Comparison of ENCODE assay signal across 14 cellular contexts in genomic region chr19:41569481-41570150, GRCh38. TPM values are rescaled to one million over a fixed set of nuclear protein-coding genes. Genes with fewer than 3 reads are reported as not detected.
"Had no signal": no experiment of that assay in that cellular context is flagged by ENCODE, and none has a peak within 500 bp of the region (broad histone marks: within the 10 kb centered on the region; RNA-seq: fewer than 3 reads in every experiment).

No MANE protein-coding gene starts in this region.

- H3K27ac ChIP-seq: cardiac muscle cell, prostate gland, sigmoid colon, testis had no signal

- H3K36me3 ChIP-seq: cardiac muscle cell, prostate gland, sigmoid colon had no signal

- DNase-seq: activated gamma-delta T cell treated with Interleukin-2 at 50 U/mL for 16 hours; activated T-cell treated with anti-CD3 and anti-CD28 coated beads, Interleukin-2, amount 50 U/mL, for 24 hours; foreskin melanocyte; head of caudate nucleus; left colon; mammary epithelial cell; occipital lobe; sigmoid colon; stimulated activated CD4-positive, alpha-beta T cell treated with anti-CD3 and anti-CD28 coated beads, Interleukin-2, amount 100 ng/mL, for 48 hours; stimulated activated naive CD8-positive, alpha-beta T cell treated with anti-CD3 and anti-CD28 coated beads, Interleukin-15, Interleukin-2, amounts not matched to agents 100 U/mL and 50 U/mL, for 24 hours; T-helper 2 cell; testis had no signal

- H3K4me1 ChIP-seq: prostate gland, testis had no signal

- H3K27me3 ChIP-seq: cardiac muscle cell, testis had no signal

- H3K4me3 ChIP-seq: cardiac muscle cell, prostate gland, sigmoid colon, testis had no signal

RNA-seq across cellular contexts. Expression of gene CEACAM21, which starts 6.3 kb away (rescaled TPM):
- polyA plus RNA-seq: mammary epithelial cell had no signal

RNA-seq across cellular contexts. Expression of gene CEACAM4, which starts 57.3 kb away (rescaled TPM):
- polyA plus RNA-seq: cardiac muscle cell, mammary epithelial cell had no signal
